In the genomic region with DNA sequence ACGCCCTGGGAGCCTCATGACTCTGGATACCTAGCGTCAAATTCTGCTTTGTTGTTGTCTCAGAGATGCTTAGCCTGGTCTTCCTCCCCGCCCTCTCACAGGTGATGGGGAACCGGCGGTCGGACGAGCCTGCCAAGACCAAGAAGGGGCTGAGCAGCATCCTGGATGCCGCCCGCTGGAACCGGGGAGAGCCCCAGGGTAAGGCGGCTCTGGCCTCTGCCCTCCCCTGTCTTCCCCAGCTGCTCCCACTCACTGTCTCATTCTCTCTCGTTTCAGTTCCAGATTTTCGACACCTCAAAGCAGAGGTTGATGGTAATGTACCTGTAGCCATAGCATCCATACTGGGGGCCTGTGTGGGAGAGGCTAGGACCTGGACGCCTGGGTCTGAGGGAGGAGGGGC, we compare ENCODE assay signal across 25 cellular contexts. TPM values are rescaled to one million over a fixed set of nuclear protein-coding genes. Genes with fewer than 3 reads are reported as not detected.
DNase-seq lines count a peak whose midpoint lies in the region; ATAC-seq and TF ChIP-seq lines count a peak whose summit lies in the region.
"Had no signal": no experiment of that assay in that cellular context is flagged by ENCODE, and none has a peak within 500 bp of the region (broad histone marks: within the 10 kb centered on the region; RNA-seq: fewer than 3 reads in every experiment).

No MANE protein-coding gene starts in this region.

- H3K27ac ChIP-seq in SU-DHL-6 (ENCODE audit: low read depth, low read length), result peak overlapping the region; percentile 29
- peak overlapping the region; percentile 53 for H3K27ac ChIP-seq in effector memory CD4-positive, alpha-beta T cell (ENCODE audit: insufficient read depth, low read length, poor library complexity, severe bottlenecking)
- H3K27ac ChIP-seq in colonic mucosa, result no peak overlapping the region
- H3K27ac ChIP-seq: body of pancreas, heart left ventricle, thoracic aorta, vagina had no signal

- no peak overlapping the region for H3K9ac ChIP-seq in SU-DHL-6 (ENCODE audit: low read length)
- H3K9ac ChIP-seq in colonic mucosa (ENCODE audit: low read depth in 2 of 2, low read length in 2 of 2), result no peak overlapping the region
- H3K9ac ChIP-seq: SK-N-SH had no signal

- no peak overlapping the region for H3K4me3 Mint-ChIP-seq in activated naive CD4-positive, alpha-beta T cell treated with anti-CD3 and anti-CD28 coated beads, Interleukin-2, amount 10 ng/mL, durations not matched to agents 7 days and 5 days
- H3K4me3 Mint-ChIP-seq in stimulated activated naive B cell treated with anti-CD40 and anti-IgM and Interleukin-4, amounts not matched to agents 10 μg/mL and 1 μg/mL and 100 μg/mL, for 72 hours, result no peak overlapping the region
- H3K4me3 Mint-ChIP-seq: activated T-cell treated with anti-CD3 and anti-CD28 coated beads, Interleukin-2, amount 50 U/mL, for 4 hours had no signal

- H3F3A ChIP-seq in SU-DHL-6 (ENCODE audit: insufficient read depth), result 0 out of 2 replicates have a peak, but pooled peaks cover 2% of the 10 kb centered on the region

- intact Hi-C loops in colonic mucosa (cut with DNase I), result no loop called here

- no peak overlapping the region for H3K4me3 ChIP-seq in SU-DHL-6 (ENCODE audit: insufficient read depth, low read length, poor library complexity, severe bottlenecking)
- no peak overlapping the region for H3K4me3 ChIP-seq in effector memory CD4-positive, alpha-beta T cell (ENCODE audit: insufficient read depth, low read depth, low read length, poor library complexity, severe bottlenecking)
- no peak overlapping the region for H3K4me3 ChIP-seq in colonic mucosa
- H3K4me3 ChIP-seq: BLaER1 treated with 17β-estradiol and CSF1 and Interleukin-3, amounts not matched to agents 10 nM and 100 nM; body of pancreas; HAP-1; heart left ventricle; smooth muscle cell; thoracic aorta; vagina had no signal

- H3K4me1 Mint-ChIP-seq in activated naive CD4-positive, alpha-beta T cell treated with anti-CD3 and anti-CD28 coated beads, Interleukin-2, amount 10 ng/mL, durations not matched to agents 7 days and 5 days, result peaks cover 45% of the 10 kb centered on the region
- H3K4me1 Mint-ChIP-seq in stimulated activated naive B cell treated with anti-CD40 and anti-IgM and Interleukin-4, amounts not matched to agents 10 μg/mL and 1 μg/mL and 100 μg/mL, for 72 hours, result peaks cover 33 to 47% of the 10 kb centered on the region in 2 donors

- peaks cover 2% of the 10 kb centered on the region; the same call in 1 of the 2 replicates for H3K79me2 ChIP-seq in SU-DHL-6 (ENCODE audit: insufficient read depth, low read length)

- CTCF ChIA-PET in activated naive CD4-positive, alpha-beta T cell treated with anti-CD3 and anti-CD28 coated beads, Interleukin-2, amount 10 ng/mL, durations not matched to agents 7 days and 5 days (lab: Charles Lee), result no interaction called here

- H3K36me3 Mint-ChIP-seq in activated naive CD4-positive, alpha-beta T cell treated with anti-CD3 and anti-CD28 coated beads, Interleukin-2, amount 10 ng/mL, durations not matched to agents 7 days and 5 days, result peaks cover 57% of the 10 kb centered on the region
- peaks cover 44 to 57% of the 10 kb centered on the region in 2 donors for H3K36me3 Mint-ChIP-seq in stimulated activated naive B cell treated with anti-CD40 and anti-IgM and Interleukin-4, amounts not matched to agents 10 μg/mL and 1 μg/mL and 100 μg/mL, for 72 hours

- H3K36me3 ChIP-seq in SU-DHL-6 (ENCODE audit: low read length) (no peaks in the 10 kb centered on the region), colonic mucosa (peaks cover 24% of the 10 kb centered on the region)
- H3K36me3 ChIP-seq in effector memory CD4-positive, alpha-beta T cell (ENCODE audit: control insufficient read depth, insufficient read depth, low read length), result peaks cover 84% of the 10 kb centered on the region

- H3K9me3 ChIP-seq in SU-DHL-6 (ENCODE audit: insufficient read depth, low read length), result no peaks in the 10 kb centered on the region
- H3K9me3 ChIP-seq in effector memory CD4-positive, alpha-beta T cell (ENCODE audit: control insufficient read depth, low read length), result no peaks in the 10 kb centered on the region
- H3K9me3 ChIP-seq in colonic mucosa, result no peaks in the 10 kb centered on the region
- H3K9me3 ChIP-seq: BLaER1 treated with 17β-estradiol and CSF1 and Interleukin-3, amounts not matched to agents 10 nM and 100 nM; body of pancreas; HAP-1; heart left ventricle; SK-N-SH; thoracic aorta; vagina had no signal

- H3K4me1 ChIP-seq in effector memory CD4-positive, alpha-beta T cell (ENCODE audit: control insufficient read depth, insufficient read depth, low read length, poor library complexity, severe bottlenecking), result peaks cover 38% of the 10 kb centered on the region
- H3K4me1 ChIP-seq in colonic mucosa, result no peaks in the 10 kb centered on the region
- H3K4me1 ChIP-seq: body of pancreas, HAP-1, vagina had no signal

- H4K20me1 ChIP-seq in SU-DHL-6 (ENCODE audit: low read depth, low read length), result no peaks in the 10 kb centered on the region

- H2AFZ ChIP-seq in SU-DHL-6 (ENCODE audit: low read depth, low read length, severe bottlenecking), result no peak overlapping the region

- no peaks in the 10 kb centered on the region for H3K27me3 Mint-ChIP-seq in activated naive CD4-positive, alpha-beta T cell treated with anti-CD3 and anti-CD28 coated beads, Interleukin-2, amount 10 ng/mL, durations not matched to agents 7 days and 5 days
- H3K27me3 Mint-ChIP-seq in stimulated activated naive B cell treated with anti-CD40 and anti-IgM and Interleukin-4, amounts not matched to agents 10 μg/mL and 1 μg/mL and 100 μg/mL, for 72 hours, result no peaks in the 10 kb centered on the region

- no peak overlapping the region for H3K4me2 ChIP-seq in SU-DHL-6 (ENCODE audit: low read depth, low read length, poor library complexity, severe bottlenecking)
- H3K4me2 ChIP-seq: BLaER1 treated with 17β-estradiol and CSF1 and Interleukin-3, amounts not matched to agents 10 nM and 100 nM; SK-N-SH; smooth muscle cell had no signal

- peak; percentile 44 to 52 for ATAC-seq in stimulated activated naive B cell treated with anti-CD40 and anti-IgM and Interleukin-4, amounts not matched to agents 10 μg/mL and 1 μg/mL and 100 μg/mL, for 72 hours (replicated peaks)
- no peak for ATAC-seq in GM19395 (IDR thresholded peaks at IDR 0.05; ENCODE audit: unreplicated experiment)
- ATAC-seq: body of pancreas, heart left ventricle had no signal

- peak overlapping the region; percentile 74 for H3K27ac Mint-ChIP-seq in activated naive CD4-positive, alpha-beta T cell treated with anti-CD3 and anti-CD28 coated beads, Interleukin-2, amount 10 ng/mL, durations not matched to agents 7 days and 5 days
- H3K27ac Mint-ChIP-seq in stimulated activated naive B cell treated with anti-CD40 and anti-IgM and Interleukin-4, amounts not matched to agents 10 μg/mL and 1 μg/mL and 100 μg/mL, for 72 hours, result no peak overlapping the region

- no peak for DNase-seq in activated naive CD4-positive, alpha-beta T cell treated with anti-CD3 and anti-CD28 coated beads, Interleukin-2, amount 10 ng/mL, durations not matched to agents 7 days and 5 days
- DNase-seq in activated naive CD4-positive, alpha-beta T cell treated with anti-CD3 and anti-CD28 coated beads, Interleukin-2, amount 50 U/mL, for 16 hours, result no peak
- DNase-seq in effector memory CD4-positive, alpha-beta T cell, result no peak
- DNase-seq in stimulated activated naive B cell treated with anti-CD40 and anti-IgM and Interleukin-4, amounts not matched to agents 10 μg/mL and 1 μg/mL and 100 μg/mL, for 72 hours, result no peak
- DNase-seq in colonic mucosa (no peak), RKO (ENCODE audit: low spot score) (no peak)
- DNase-seq: activated CD4-positive, CD25-positive, alpha-beta regulatory T cell; activated T-cell treated with anti-CD3 and anti-CD28 coated beads, Interleukin-2, amount 50 U/mL, for 4 hours; body of pancreas; heart left ventricle; NCI-H187 treated with DMSO at 0.1 percent for 48 hours; NCI-H526 treated with DMSO at 0.1 percent for 48 hours; SK-N-SH; stimulated activated CD4-positive, alpha-beta T cell treated with anti-CD3 and anti-CD28 coated beads, Interleukin-2, amount 100 ng/mL, for 24 hours had no signal

- H3K9me3 Mint-ChIP-seq in activated naive CD4-positive, alpha-beta T cell treated with anti-CD3 and anti-CD28 coated beads, Interleukin-2, amount 10 ng/mL, durations not matched to agents 7 days and 5 days, result no peaks in the 10 kb centered on the region
- no peaks in the 10 kb centered on the region for H3K9me3 Mint-ChIP-seq in stimulated activated naive B cell treated with anti-CD40 and anti-IgM and Interleukin-4, amounts not matched to agents 10 μg/mL and 1 μg/mL and 100 μg/mL, for 72 hours
- H3K9me3 Mint-ChIP-seq: activated T-cell treated with anti-CD3 and anti-CD28 coated beads, Interleukin-2, amount 50 U/mL, for 4 hours had no signal

- TF ChIP-seq CTCF in SU-DHL-6 (IDR thresholded peaks at IDR 0.05; ENCODE audit: insufficient read depth, low read length, poor library complexity, severe bottlenecking), result no peak
- no peak for TF ChIP-seq CTCF in colonic mucosa (IDR thresholded peaks at IDR 0.05)

- H3K27me3 ChIP-seq in SU-DHL-6 (ENCODE audit: low read length), result no peaks in the 10 kb centered on the region
- H3K27me3 ChIP-seq in effector memory CD4-positive, alpha-beta T cell (replicated peaks; ENCODE audit: control insufficient read depth, insufficient read depth, low read length, poor library complexity, severe bottlenecking), result no peaks in the 10 kb centered on the region
- H3K27me3 ChIP-seq in colonic mucosa, result no peaks in the 10 kb centered on the region
- H3K27me3 ChIP-seq: BLaER1 treated with 17β-estradiol and CSF1 and Interleukin-3, amounts not matched to agents 10 nM and 100 nM; body of pancreas; heart left ventricle; vagina had no signal

- no peaks in the 10 kb centered on the region for H3K9me2 ChIP-seq in SU-DHL-6 (replicated peaks; ENCODE audit: insufficient read depth, low read length)
- H3K9me2 ChIP-seq: SK-N-SH had no signal

RNA-seq across cellular contexts. Expression of gene ARHGEF1, which starts 11.4 kb away (rescaled TPM):
- 10 to 100 TPM; 64.1 to 98.7 TPM for total RNA-seq in colonic mucosa

RNA-seq across cellular contexts. Expression of gene CD79A, which starts 17.3 kb away (rescaled TPM):
- 1 to 10 TPM; 3.5 to 3.8 TPM for total RNA-seq in colonic mucosa
- total RNA-seq: body of pancreas, chondrocyte, epithelial cell of proximal tubule, fibroblast of villous mesenchyme, smooth muscle cell, thoracic aorta, vagina had no signal

RNA-seq across cellular contexts. Expression of gene ERFL, which starts 33.9 kb away (rescaled TPM):
- under 1 TPM; 0.42 to 0.47 TPM for total RNA-seq in colonic mucosa
- total RNA-seq: body of pancreas, epithelial cell of proximal tubule, fibroblast of villous mesenchyme had no signal

RNA-seq across cellular contexts. Expression of gene RPS19, which starts 34.3 kb away (rescaled TPM):
- total RNA-seq in colonic mucosa, result 1,000 to 10,000 TPM; 1,710 to 2,039 TPM

RNA-seq across cellular contexts. Expression of gene DMRTC2, which starts 49.5 kb away (rescaled TPM):
- total RNA-seq in colonic mucosa, result not detected
- total RNA-seq: activated T-cell treated with anti-CD3 and anti-CD28 coated beads, Interleukin-2, amount 50 U/mL, for 4 hours; body of pancreas; chondrocyte; epithelial cell of proximal tubule; fibroblast of villous mesenchyme; heart left ventricle; osteoblast; smooth muscle cell; thoracic aorta; vagina had no signal
